ENCODE assay signal across 8 cellular contexts in the genomic region with DNA sequence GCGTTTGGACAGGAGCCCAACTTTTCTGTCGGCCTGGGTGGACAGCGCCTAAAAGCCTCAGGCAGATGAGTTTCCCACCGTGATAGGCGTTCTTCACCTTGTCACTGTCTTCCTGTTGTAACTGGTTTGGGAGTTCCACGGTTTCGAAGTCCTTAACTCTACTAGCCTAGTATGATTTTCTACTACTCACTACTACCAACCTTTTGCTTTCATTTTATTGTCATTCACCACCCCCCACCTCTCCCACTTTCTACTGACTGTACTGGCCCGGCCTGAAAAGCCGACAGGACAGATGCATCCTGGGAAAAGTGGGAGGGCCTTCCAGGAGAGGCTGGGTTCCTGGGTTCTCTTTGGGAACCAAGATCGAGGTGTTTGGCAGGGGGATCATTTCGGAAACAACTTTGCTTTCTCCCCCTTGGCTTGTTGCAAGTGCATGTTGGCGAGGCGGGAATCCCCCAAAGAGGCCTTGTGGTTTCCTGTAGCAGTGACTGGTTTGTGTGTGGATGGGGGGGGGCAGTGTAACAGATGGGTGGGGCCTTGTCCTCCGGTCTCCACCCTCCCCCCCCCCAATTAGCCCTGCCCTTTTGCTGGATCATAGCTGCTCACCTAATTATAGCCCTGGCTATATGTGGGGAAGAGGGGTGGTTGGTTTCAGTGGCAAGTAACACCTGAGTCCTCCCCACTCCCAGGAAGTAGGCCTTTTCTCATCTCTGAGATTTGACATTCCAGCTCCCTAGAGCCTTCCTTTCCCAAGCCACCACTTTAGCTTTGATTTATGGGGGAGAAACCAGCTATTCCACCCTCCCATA. TPM values are rescaled to one million over a fixed set of nuclear protein-coding genes. Genes with fewer than 3 reads are reported as not detected.
A peak's percentile ranks its signal among the peaks of the same experiment; 100 is the strongest.
DNase-seq lines count a peak whose midpoint lies in the region; ATAC-seq and TF ChIP-seq lines count a peak whose summit lies in the region.

No MANE protein-coding gene starts in this region.

- in situ Hi-C loops in HAP-1 (cut with MboI; ENCODE audit: low sequenced_read_pairs) = no loop called here

- H3K9me3 ChIP-seq in HAP-1 (no peaks in the 10 kb centered on the region), liver (ENCODE audit: control insufficient read depth in 4 of 4, low read length in 3 of 4) (no peaks in the 10 kb centered on the region)

- no peak for ATAC-seq in HG03095 (IDR thresholded peaks at IDR 0.05; ENCODE audit: unreplicated experiment)

- H3K4me1 ChIP-seq in HAP-1 (peaks cover 3% of the 10 kb centered on the region), liver (ENCODE audit: control insufficient read depth in 4 of 4, insufficient read depth in 4 of 4, low read length in 3 of 4) (peaks cover 8 to 39% (median 28%) of the 10 kb centered on the region in 4 donors)

- DNase-seq in BJ (ENCODE audit: low read depth) = peak; percentile 38
- peak; percentile 83 to 90 for DNase-seq in HAP-1 (ENCODE audit: low spot score in 2 of 2)
- DNase-seq in NCI-H526 (lab: John Stamatoyannopoulos, UW) = peak; percentile 54 to 73
- DNase-seq in activated CD4-positive, alpha-beta T cell treated with anti-CD3 and anti-CD28 coated beads, Interleukin-2, amount 50 U/mL, for 24 hours (ENCODE audit: low read depth in 1 of 2, low spot score in 1 of 2) = peak; percentile 74 to 82
- DNase-seq in dermis blood vessel endothelial cell = peak; percentile 83
- DNase-seq in stimulated activated CD4-positive, alpha-beta T cell treated with anti-CD3 and anti-CD28 coated beads, Interleukin-4, amount 100 ng/mL, for 24 hours = peak; percentile 89

- H3K4me3 ChIP-seq in BJ (ENCODE audit: low read depth, low read length) (peak overlapping the region; percentile 71), HAP-1 (peak overlapping the region; percentile 90), liver (ENCODE audit: low read depth in 1 of 3, low read length in 3 of 3) (peak overlapping the region; percentile 92 to 95 (median 93))

- 4% methylated on average over 14 of the region's 14 CpGs for WGBS in liver

- peaks cover 33% of the 10 kb centered on the region for H3K36me3 ChIP-seq in BJ (ENCODE audit: control insufficient read depth, insufficient read depth, low read length)
- H3K36me3 ChIP-seq in HAP-1 (replicated peaks) = peaks cover 59% of the 10 kb centered on the region
- H3K36me3 ChIP-seq in liver (ENCODE audit: control insufficient read depth in 4 of 4, insufficient read depth in 3 of 4, low read depth in 1 of 4, low read length in 3 of 4) = peaks cover 16 to 39% (median 35%) of the 10 kb centered on the region in 4 donors

- POLR2A ChIA-PET in BJ (lab: Charles Lee) = no interaction called here

- H3K27me3 ChIP-seq in BJ (ENCODE audit: control insufficient read depth, insufficient read depth, low read length) = no peaks in the 10 kb centered on the region
- H3K27me3 ChIP-seq in HAP-1 (ENCODE audit: low read depth) = no peaks in the 10 kb centered on the region
- no peaks in the 10 kb centered on the region for H3K27me3 ChIP-seq in liver (ENCODE audit: control insufficient read depth in 4 of 4, insufficient read depth in 4 of 4, low read length in 3 of 4)

- peak overlapping the region; percentile 83 to 96 for H3K9ac ChIP-seq in liver (ENCODE audit: low read depth in 1 of 2, low read length in 2 of 2)

- peak overlapping the region; percentile 96 to 99 for H3K27ac ChIP-seq in liver (ENCODE audit: low read depth in 1 of 2, low read length in 2 of 2)

- CTCF ChIA-PET in BJ (lab: Yijun Ruan, JAX) = interaction anchor here (0.6 to 1.6 kb wide), 7 partner anchors 13 to 66 kb away, joined by 3 to 7 read pairs (median 3); partner anchors contain the start of genes GABARAP, NEURL4 and SLC2A4

- no peak for TF ChIP-seq RAD21 in liver (IDR thresholded peaks at IDR 0.05)

- no peak for TF ChIP-seq CTCF in BJ (IDR thresholded peaks at IDR 0.05; ENCODE audit: insufficient read depth, low read depth, low read length)
- no peak for TF ChIP-seq CTCF in liver (IDR thresholded peaks at IDR 0.05; ENCODE audit: low read depth, low read length, missing input control)

TF ChIP-seq in liver, 16 proteins besides CTCF, POLR2A, EP300 and RAD21:
- TF ChIP-seq TAF1 (conservative IDR thresholded peaks at IDR 0.05) = no peak
- TF ChIP-seq REST (IDR thresholded peaks at IDR 0.05) = peak; percentile 85
- TF ChIP-seq MAX (IDR thresholded peaks at IDR 0.05) = no peak
- peak; percentile 27 for TF ChIP-seq ZBTB33 (IDR thresholded peaks at IDR 0.05)
- TF ChIP-seq GABPA (IDR thresholded peaks at IDR 0.05 in 1 of 2, conservative IDR thresholded peaks at IDR 0.05 in 1 of 2) = peak in 1 of 2 donors; percentile 68
- TF ChIP-seq, protein P1, sequence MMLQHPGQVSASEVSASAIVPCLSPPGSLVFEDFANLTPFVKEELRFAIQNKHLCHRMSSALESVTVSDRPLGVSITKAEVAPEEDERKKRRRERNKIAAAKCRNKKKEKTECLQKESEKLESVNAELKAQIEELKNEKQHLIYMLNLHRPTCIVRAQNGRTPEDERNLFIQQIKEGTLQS (IDR thresholded peaks at IDR 0.05) = no peak
- TF ChIP-seq SP1 (IDR thresholded peaks at IDR 0.05) = peak; percentile 53
- peak; percentile 57 for TF ChIP-seq YY1 (IDR thresholded peaks at IDR 0.05)

RNA-seq across cellular contexts. Expression of gene EIF5A, which starts 1.4 kb away (rescaled TPM):
- polyA plus RNA-seq in BJ (2011; rRNA removed) = 556 and 579 TPM in 2 replicates
- polyA minus RNA-seq in BJ (2011; rRNA and poly(A)+ RNA removed) = 632 and 820 TPM in 2 replicates
- total RNA-seq in dermis blood vessel endothelial cell = 416 and 525 TPM in 2 replicates
- 100 to 1,000 TPM; 179 to 206 TPM for total RNA-seq in liver
- 100 to 1,000 TPM; 399 to 506 TPM for polyA plus RNA-seq in liver

RNA-seq across cellular contexts. Expression of gene GPS2, which starts 6.3 kb away (rescaled TPM):
- polyA plus RNA-seq in BJ (2011; rRNA removed) (12.7 and 37.4 TPM in 2 replicates), liver (10 to 100 TPM; 24.7 to 43.1 TPM)
- 27.8 and 28.9 TPM in 2 replicates for polyA minus RNA-seq in BJ (2011; rRNA and poly(A)+ RNA removed)
- total RNA-seq in dermis blood vessel endothelial cell (45.2 and 45.6 TPM in 2 replicates), liver (10 to 100 TPM; 20.8 TPM)

RNA-seq across cellular contexts. Expression of gene YBX2, which starts 14.4 kb away (rescaled TPM):
- 0.11 TPM in 2 replicates for polyA plus RNA-seq in BJ (2011; rRNA removed)
- 0.05 TPM in 1 of 2 replicates, not detected in the other for polyA minus RNA-seq in BJ (2011; rRNA and poly(A)+ RNA removed)
- total RNA-seq in dermis blood vessel endothelial cell = 0.17 TPM in 1 of 2 replicates, not detected in the other
- total RNA-seq in liver = under 1 TPM; 0.61 to 0.75 TPM
- under 1 TPM; 0.33 to 0.53 TPM for polyA plus RNA-seq in liver

RNA-seq across cellular contexts. Expression of gene NEURL4, which starts 20.3 kb away (rescaled TPM):
- polyA plus RNA-seq in BJ (2011; rRNA removed) (8.0 and 14.9 TPM in 2 replicates), liver (1 to 10 TPM in 1 of 2 donors, under 1 TPM in 1; 0.76 to 6.6 TPM)
- polyA minus RNA-seq in BJ (2011; rRNA and poly(A)+ RNA removed) = 12.9 and 14.8 TPM in 2 replicates
- total RNA-seq in dermis blood vessel endothelial cell (17.3 and 23.3 TPM in 2 replicates), liver (10 to 100 TPM in 1 of 2 donors, 1 to 10 TPM in 1; 8.1 to 14.2 TPM)

RNA-seq across cellular contexts. Expression of gene SLC2A4, which starts 27.3 kb away (rescaled TPM):
- polyA plus RNA-seq in BJ (2011; rRNA removed) (0.15 and 0.36 TPM in 2 replicates), liver (1 to 10 TPM in 1 of 2 donors, under 1 TPM in 1; 0.42 to 1.9 TPM)
- polyA minus RNA-seq in BJ (2011; rRNA and poly(A)+ RNA removed) = 0.10 and 0.38 TPM in 2 replicates
- total RNA-seq in dermis blood vessel endothelial cell (0.28 and 0.34 TPM in 2 replicates), liver (10 to 100 TPM in 1 of 2 donors, 1 to 10 TPM in 1; 1.2 to 10.6 TPM)

Comparison
In these comparisons a context has a peak if more than half of its experiments do, and no peak if none do; other contexts are left out.
1. DNase-seq: peak in every context shown above with its lines; median percentile 89 in stimulated activated CD4-positive, alpha-beta T cell treated with anti-CD3 and anti-CD28 coated beads, Interleukin-4, amount 100 ng/mL, for 24 hours; 86 in HAP-1; 83 in dermis blood vessel endothelial cell; 78 in activated CD4-positive, alpha-beta T cell treated with anti-CD3 and anti-CD28 coated beads, Interleukin-2, amount 50 U/mL, for 24 hours; 64 in NCI-H526; 38 in BJ.